13 cellular contexts compared by ENCODE assay signal in the genomic region with DNA sequence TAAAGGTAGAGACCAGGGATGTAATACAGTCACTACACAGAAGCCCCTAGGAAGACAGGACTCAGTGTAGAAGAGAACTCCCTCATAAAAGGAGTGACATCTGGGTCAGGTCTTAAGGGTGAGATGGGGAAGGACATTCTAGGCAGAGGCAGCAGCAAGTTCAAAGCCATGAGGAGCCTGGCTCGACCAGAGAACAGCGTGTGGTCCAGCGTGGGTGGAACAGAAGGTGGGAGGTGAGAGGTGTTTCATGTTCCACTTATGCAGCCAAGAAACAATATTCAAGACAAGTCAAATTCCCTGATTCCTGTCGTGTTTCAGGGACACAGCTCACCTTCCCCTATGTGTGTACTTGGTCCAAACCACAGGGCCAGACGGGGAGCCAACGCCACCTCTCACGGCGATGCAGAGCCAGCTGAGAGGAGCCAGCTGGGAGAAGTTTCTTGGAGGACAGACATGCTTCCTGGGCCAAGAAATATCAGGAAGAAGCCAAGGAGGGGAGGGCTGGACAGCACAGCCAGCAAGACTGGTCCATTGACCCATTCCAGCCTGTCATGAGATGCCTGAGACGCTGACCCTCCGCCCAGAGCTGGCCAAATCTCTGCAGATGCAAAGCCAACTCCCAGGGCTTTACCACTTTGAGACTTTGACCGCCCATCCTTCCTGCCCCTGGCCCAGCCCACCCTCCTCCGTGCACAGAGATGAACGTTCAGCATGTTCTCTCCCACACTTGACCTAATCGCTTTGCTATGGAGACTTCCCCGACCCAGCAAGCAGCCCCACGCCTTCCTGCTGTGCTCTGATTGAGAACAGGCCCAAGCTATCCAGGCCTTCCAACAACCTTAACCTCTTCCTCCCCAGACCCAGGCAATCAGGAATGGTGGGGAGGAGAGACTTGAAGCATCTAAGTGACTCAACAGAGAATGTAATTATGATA. TPM values are rescaled to one million over a fixed set of nuclear protein-coding genes. Genes with fewer than 3 reads are reported as not detected.
DNase-seq lines count a peak whose midpoint lies in the region; TF ChIP-seq lines count a peak whose summit lies in the region.
"Had no signal": no experiment of that assay in that cellular context is flagged by ENCODE, and none has a peak within 500 bp of the region (broad histone marks: within the 10 kb centered on the region; RNA-seq: fewer than 3 reads in every experiment).

No MANE protein-coding gene starts in this region.

- no peak overlapping the region for H3K27ac Mint-ChIP-seq in type B pancreatic cell
- H3K27ac Mint-ChIP-seq: activated naive CD8-positive, alpha-beta T cell treated with anti-CD3 and anti-CD28 coated beads, Interleukin-2, amount 10 ng/mL, durations not matched to agents 7 days and 5 days; immature natural killer cell; neural progenitor cell had no signal

- peaks cover 6% of the 10 kb centered on the region for H3K27me3 Mint-ChIP-seq in type B pancreatic cell

- no peaks in the 10 kb centered on the region for H3K36me3 Mint-ChIP-seq in type B pancreatic cell
- H3K36me3 Mint-ChIP-seq: immature natural killer cell had no signal

- TF ChIP-seq CTCF in fibroblast of pulmonary artery (IDR thresholded peaks at IDR 0.05; ENCODE audit: low read length, missing control alignments) = no peak
- no peak for TF ChIP-seq CTCF in type B pancreatic cell (conservative IDR thresholded peaks at IDR 0.05)

- peak overlapping the region; percentile 10 for H3K4me3 Mint-ChIP-seq in type B pancreatic cell
- H3K4me3 Mint-ChIP-seq: activated naive CD8-positive, alpha-beta T cell treated with anti-CD3 and anti-CD28 coated beads, Interleukin-2, amount 10 ng/mL, durations not matched to agents 7 days and 5 days; immature natural killer cell; neural progenitor cell had no signal

- no peak overlapping the region for H3K4me3 ChIP-seq in fibroblast of pulmonary artery (replicated peaks; ENCODE audit: low read depth, low read length)
- H3K4me3 ChIP-seq: neural progenitor cell had no signal

- H3K4me1 Mint-ChIP-seq in type B pancreatic cell (ENCODE audit: unreplicated experiment) = peaks cover 12% of the 10 kb centered on the region
- H3K4me1 Mint-ChIP-seq: activated naive CD8-positive, alpha-beta T cell treated with anti-CD3 and anti-CD28 coated beads, Interleukin-2, amount 10 ng/mL, durations not matched to agents 7 days and 5 days; immature natural killer cell had no signal

- H3K9me3 Mint-ChIP-seq in type B pancreatic cell = peaks cover 13% of the 10 kb centered on the region
- H3K9me3 Mint-ChIP-seq: immature natural killer cell had no signal

- peak; percentile 69 for DNase-seq in amniotic epithelial cell (ENCODE audit: low read depth)
- DNase-seq in fibroblast of pulmonary artery (ENCODE audit: low read depth) = peak; percentile 86
- peak; percentile 69 for DNase-seq in medulla oblongata (ENCODE audit: extremely low spot score)
- DNase-seq in type B pancreatic cell (ENCODE audit: extremely low spot score, unreplicated experiment) = no peak
- DNase-seq in effector CD4-positive, alpha-beta T cell = no peak
- no peak for DNase-seq in activated CD4-positive, alpha-beta T cell treated with anti-CD3 and anti-CD28 coated beads for 4 hours
- no peak for DNase-seq in inferior parietal cortex (ENCODE audit: extremely low spot score)
- DNase-seq in activated naive CD4-positive, alpha-beta T cell treated with anti-CD3 and anti-CD28 coated beads, Interleukin-2, amount 50 U/mL, for 16 hours = no peak
- DNase-seq: activated naive CD8-positive, alpha-beta T cell treated with anti-CD3 and anti-CD28 coated beads, Interleukin-2, amount 10 ng/mL, durations not matched to agents 7 days and 5 days; immature natural killer cell; NCI-H510A; RPMI8226 had no signal

RNA-seq across cellular contexts. Expression of gene RASSF2, which starts 12.1 kb away (rescaled TPM):
- total RNA-seq in type B pancreatic cell (ENCODE audit: low replicate concordance) = 11.7 and 37.9 TPM in 2 replicates

Comparison
In these comparisons a context has a peak if more than half of its experiments do, and no peak if none do; other contexts are left out.
1. DNase-seq: peak in amniotic epithelial cell (single experiment), fibroblast of pulmonary artery (single experiment) and medulla oblongata (single experiment); none in type B pancreatic cell (single experiment), effector CD4-positive, alpha-beta T cell (single experiment), activated CD4-positive, alpha-beta T cell treated with anti-CD3 and anti-CD28 coated beads for 4 hours (0 of 2), inferior parietal cortex (single experiment) and activated naive CD4-positive, alpha-beta T cell treated with anti-CD3 and anti-CD28 coated beads, Interleukin-2, amount 50 U/mL, for 16 hours (single experiment).